ENCODE assay signal across 1 cellular context in the genomic region with DNA sequence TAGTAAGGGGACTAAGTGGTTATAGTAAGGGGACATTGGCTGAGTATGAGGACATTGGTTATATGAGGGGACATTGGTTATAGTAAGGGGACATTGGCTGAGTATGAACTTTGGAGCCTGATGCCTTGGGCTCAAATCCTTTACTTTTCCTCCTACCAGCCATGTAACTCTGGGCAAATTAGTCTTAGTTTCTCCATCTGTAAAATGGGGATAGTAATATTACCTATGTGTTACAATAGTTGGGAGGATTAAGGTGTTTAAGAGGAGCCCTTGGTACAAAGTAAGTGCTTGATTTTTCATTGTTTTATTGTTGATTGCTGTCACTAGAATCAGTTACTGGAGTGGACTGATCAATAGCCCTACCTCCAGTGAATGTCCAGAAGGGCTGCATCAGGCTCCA.
TF ChIP-seq lines count a peak whose summit lies in the region.

No MANE protein-coding gene starts in this region.

TF ChIP-seq in K562, 482 proteins besides CTCF, POLR2A, EP300 and RAD21:
- TF ChIP-seq RBM25 (IDR thresholded peaks at IDR 0.05; ENCODE audit: low read depth, low read length, severe bottlenecking) (peak; percentile 93), MAFF (IDR thresholded peaks at IDR 0.05; ENCODE audit: low read length) (no peak), BRCA1 (IDR thresholded peaks at IDR 0.05) (no peak), BRCA1 (CRISPR knock-in tag; IDR thresholded peaks at IDR 0.05) (no peak), PHTF2 (CRISPR knock-in tag; IDR thresholded peaks at IDR 0.05) (no peak), SOX6 (IDR thresholded peaks at IDR 0.05) (no peak)
